In genomic region chr6:27132532-27133280, GRCh38 we compare ENCODE assay signal across 8 cellular contexts.
DNase-seq lines count a peak whose midpoint lies in the region; ATAC-seq lines count a peak whose summit lies in the region.

No MANE protein-coding gene starts in this region.

- no peaks in the 10 kb centered on the region for H3K27me3 Mint-ChIP-seq in activated T-cell treated with anti-CD3 and anti-CD28 coated beads, Interleukin-2, amount 50 U/mL, for 24 hours

- H3K4me3 ChIP-seq in Jurkat, Clone E6-1 (ENCODE audit: low read length), result peak overlapping the region; percentile 68

- DNase-seq in DMS153 treated with DMSO at 0.1 percent for 48 hours (lab: John Stamatoyannopoulos, UW; ENCODE audit: unreplicated experiment) (peak; percentile 97), OCI-M2 (lab: John Stamatoyannopoulos, UW; ENCODE audit: unreplicated experiment) (peak; percentile 98), fibroblast of gingiva (ENCODE audit: low read depth) (peak; percentile 100), myocyte (ENCODE audit: low read depth) (peak; percentile 93)
- DNase-seq in Jurkat, Clone E6-1 (ENCODE audit: low read depth, low spot score), result peak; percentile 100
- peak; percentile 88 for DNase-seq in activated T-cell treated with anti-CD3 and anti-CD28 coated beads, Interleukin-2, amount 50 U/mL, for 24 hours
- peak; percentile 75 to 87 for DNase-seq in stimulated activated CD8-positive, alpha-beta memory T cell treated with anti-CD3 and anti-CD28 coated beads, Interleukin-7, amount 100 ng/mL, for 48 hours (ENCODE audit: extremely low read depth in 1 of 2, low read depth in 1 of 2)

- ATAC-seq in GM21717 (IDR thresholded peaks at IDR 0.05; ENCODE audit: unreplicated experiment), result peak; percentile 67

- H3K4me1 Mint-ChIP-seq in activated T-cell treated with anti-CD3 and anti-CD28 coated beads, Interleukin-2, amount 50 U/mL, for 24 hours (ENCODE audit: low read depth), result peaks cover 36% of the 10 kb centered on the region

- H3K27ac Mint-ChIP-seq in activated T-cell treated with anti-CD3 and anti-CD28 coated beads, Interleukin-2, amount 50 U/mL, for 24 hours, result no peak overlapping the region

- H3K9me3 Mint-ChIP-seq in activated T-cell treated with anti-CD3 and anti-CD28 coated beads, Interleukin-2, amount 50 U/mL, for 24 hours, result no peaks in the 10 kb centered on the region

- H3K36me3 Mint-ChIP-seq in activated T-cell treated with anti-CD3 and anti-CD28 coated beads, Interleukin-2, amount 50 U/mL, for 24 hours (ENCODE audit: low read depth), result peaks cover 6% of the 10 kb centered on the region

- H3K4me3 Mint-ChIP-seq in activated T-cell treated with anti-CD3 and anti-CD28 coated beads, Interleukin-2, amount 50 U/mL, for 24 hours, result no peak overlapping the region

Comparison
In these comparisons a context has a peak if more than half of its experiments do, and no peak if none do; other contexts are left out.
1. Peak in every context shown above with its lines: DNase-seq, ATAC-seq and H3K4me3 ChIP-seq.